Comparison of ENCODE assay signal across 8 cellular contexts in the genomic region with DNA sequence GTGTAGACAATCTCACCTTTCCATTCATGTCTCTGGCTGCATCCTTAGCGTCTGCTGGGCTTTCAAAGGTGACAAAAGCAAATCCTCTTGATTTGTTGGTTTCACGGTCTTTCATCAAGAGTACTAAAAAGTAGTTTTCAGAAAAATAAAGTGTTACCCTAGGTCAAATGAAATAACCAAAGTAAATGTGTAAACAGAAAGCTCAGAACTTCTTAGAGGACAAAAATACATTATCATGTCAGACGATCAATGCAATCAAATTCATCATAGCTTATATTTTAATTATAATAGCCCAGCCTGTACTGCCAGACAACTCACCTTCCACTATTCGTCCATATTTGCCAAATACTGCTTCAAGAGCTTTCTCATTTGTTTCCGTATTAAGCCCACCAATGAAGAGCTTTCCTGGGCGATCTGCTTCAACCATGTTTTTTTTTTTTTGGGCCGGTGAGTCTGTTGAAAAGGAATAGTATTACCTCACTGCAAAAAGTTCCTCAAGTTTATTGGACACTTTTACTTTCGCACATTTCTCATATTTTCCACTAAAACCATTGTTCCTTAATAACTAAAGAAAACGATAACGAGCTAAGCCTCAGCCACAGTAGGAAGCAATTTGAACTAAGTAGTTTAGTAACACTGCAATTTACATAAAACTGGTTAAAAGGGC. TPM values are rescaled to one million over a fixed set of nuclear protein-coding genes. Genes with fewer than 3 reads are reported as not detected.
DNase-seq lines count a peak whose midpoint lies in the region; ATAC-seq and TF ChIP-seq lines count a peak whose summit lies in the region.

No MANE protein-coding gene starts in this region.

- no peak for DNase-seq in left cardiac atrium
- no peak for DNase-seq in Right ventricle myocardium superior
- no peak for DNase-seq in body of pancreas
- no peak for DNase-seq in lower leg skin (ENCODE audit: low spot score in 2 of 2)
- no peak for DNase-seq in upper lobe of left lung
- DNase-seq in middle frontal gyrus (ENCODE audit: extremely low spot score, low spot score), result no peak
- no peak for DNase-seq in NOMO-1 treated with dmso at 0.1 percent for 144 hours (lab: John Stamatoyannopoulos, UW; ENCODE audit: unreplicated experiment)
- DNase-seq in GM19238 (ENCODE audit: insufficient read length, low spot score), result no peak

- intact Hi-C loops in left cardiac atrium (cut with DNase I), result no loop called here
- intact Hi-C loops in Right ventricle myocardium superior (cut with DNase I), result no loop called here
- intact Hi-C loops in body of pancreas (cut with DNase I), result no loop called here
- intact Hi-C loops in lower leg skin (cut with DNase I; ENCODE audit: low total_unique reads), result no loop called here

- ATAC-seq in left cardiac atrium (peak; percentile 8 to 23), Right ventricle myocardium superior (ENCODE audit: poor library complexity) (no peak), body of pancreas (no peak), upper lobe of left lung (ENCODE audit: low FRiP score in 2 of 2) (peak in 1 of 2 donors; percentile 44)

- no peak for TF ChIP-seq EP300 in upper lobe of left lung (IDR thresholded peaks at IDR 0.05)

- peak overlapping the region in 1 of 2 donors; percentile 72 for H3K4me3 ChIP-seq in body of pancreas
- peak overlapping the region; percentile 77 for H3K4me3 ChIP-seq in lower leg skin (ENCODE audit: low read depth, poor library complexity, severe bottlenecking)
- H3K4me3 ChIP-seq in upper lobe of left lung, result peak overlapping the region; percentile 53 to 71 (median 64)

- TF ChIP-seq POLR2A in body of pancreas (IDR thresholded peaks at IDR 0.05) (no peak), lower leg skin (IDR thresholded peaks at IDR 0.05) (no peak), upper lobe of left lung (IDR thresholded peaks at IDR 0.05) (no peak)

- H3K27me3 ChIP-seq in body of pancreas (no peaks in the 10 kb centered on the region), upper lobe of left lung (no peaks in the 10 kb centered on the region)

- H3K27ac ChIP-seq in body of pancreas (peak overlapping the region in 3 of 4 donors; percentile 90 to 94 (median 91)), upper lobe of left lung (peak overlapping the region; percentile 94 to 96 (median 95))

- H3K36me3 ChIP-seq in body of pancreas (replicated peaks in 1 of 2; ENCODE audit: insufficient read depth in 1 of 2, low read depth in 2 of 2), result no peaks in the 10 kb centered on the region
- H3K36me3 ChIP-seq in upper lobe of left lung, result peaks cover 0 to 42% (median 7%) of the 10 kb centered on the region in 4 donors

- H3K9me3 ChIP-seq in body of pancreas (no peaks in the 10 kb centered on the region), upper lobe of left lung (no peaks in the 10 kb centered on the region)

- H3K4me1 ChIP-seq in body of pancreas (peaks cover 11% of the 10 kb centered on the region), upper lobe of left lung (peaks cover 0 to 7% (median 2%) of the 10 kb centered on the region in 4 donors)

- WGBS in body of pancreas, 2 donors, result 1 to 2% methylated on average over 10 of the region's 10 CpGs
- 2 to 33% methylated on average over 10 of the region's 10 CpGs for WGBS in lower leg skin, 2 donors
- 1 to 32% methylated on average over 10 of the region's 10 CpGs for WGBS in upper lobe of left lung, 2 donors

- TF ChIP-seq CTCF in body of pancreas (IDR thresholded peaks at IDR 0.05) (no peak), lower leg skin (IDR thresholded peaks at IDR 0.05) (no peak), upper lobe of left lung (IDR thresholded peaks at IDR 0.05) (no peak)

RNA-seq across cellular contexts. Expression of gene RBMX, which starts 1.4 kb away (rescaled TPM):
- 100 to 1,000 TPM in 1 of 2 donors, 10 to 100 TPM in 1; 71.7 to 104 TPM for total RNA-seq in left cardiac atrium
- total RNA-seq in Right ventricle myocardium superior, result 78.3 TPM
- total RNA-seq in body of pancreas, result 100 to 1,000 TPM; 120 to 150 TPM
- 100 to 1,000 TPM; 181 to 343 (median 223) TPM for total RNA-seq in lower leg skin
- 100 to 1,000 TPM in 5 of 6 donors, 10 to 100 TPM in 1; 97.9 to 206 (median 149) TPM for total RNA-seq in upper lobe of left lung

Comparison
In these comparisons a context has a peak if more than half of its experiments do, and no peak if none do; other contexts are left out.
1. ATAC-seq: peak in left cardiac atrium (2 of 2); none in Right ventricle myocardium superior (single experiment) and body of pancreas (single experiment).